9 cellular contexts compared by ENCODE assay signal in genomic region chr17:76014100-76014924, GRCh38. TPM values are rescaled to one million over a fixed set of nuclear protein-coding genes. Genes with fewer than 3 reads are reported as not detected.
A peak's percentile ranks its signal among the peaks of the same experiment; 100 is the strongest.
DNase-seq lines count a peak whose midpoint lies in the region; ATAC-seq, FAIRE-seq and TF ChIP-seq lines count a peak whose summit lies in the region.
"Had no signal": no experiment of that assay in that cellular context is flagged by ENCODE, and none has a peak within 500 bp of the region (broad histone marks: within the 10 kb centered on the region; RNA-seq: fewer than 3 reads in every experiment).

No MANE protein-coding gene starts in this region.

- DNase-seq in DND-41 (peak; percentile 82), HTR-8/SVneo (ENCODE audit: insufficient read length, low spot score) (peak; percentile 91), NOMO-1 treated with dmso at 0.1 percent for 144 hours (lab: John Stamatoyannopoulos, UW; ENCODE audit: unreplicated experiment) (peak; percentile 45), epithelial cell of proximal tubule (ENCODE audit: low read depth) (no peak), amniotic stem cell (lab: John Stamatoyannopoulos, UW) (no peak)
- DNase-seq in activated CD8-positive, alpha-beta memory T cell treated with anti-CD3 and anti-CD28 coated beads, Interleukin-2, amount 50 U/mL, for 1 hour (ENCODE audit: extremely low read depth) = peak; percentile 56
- peak; percentile 62 to 85 (median 77) for DNase-seq in naive thymus-derived CD4-positive, alpha-beta T cell
- peak; percentile 55 to 60 for DNase-seq in stimulated activated CD8-positive, alpha-beta memory T cell treated with anti-CD3 and anti-CD28 coated beads, Interleukin-7, amount 100 ng/mL, for 48 hours (ENCODE audit: extremely low read depth in 1 of 2, low read depth in 1 of 2)

- H3K4me2 ChIP-seq in DND-41 (ENCODE audit: insufficient read depth, low read length) = 0 out of 2 replicates have a peak overlapping the region, but pooled peaks have one; percentile 16

- no peak overlapping the region for H3K4me3 ChIP-seq in DND-41 (ENCODE audit: low read depth in 1 of 2, low read length in 2 of 2)
- no peak overlapping the region for H3K4me3 ChIP-seq in epithelial cell of proximal tubule (ENCODE audit: low read depth, low read length)
- no peak overlapping the region for H3K4me3 ChIP-seq in naive thymus-derived CD4-positive, alpha-beta T cell (ENCODE audit: low read length)

- no peaks in the 10 kb centered on the region for H3K9me3 ChIP-seq in DND-41 (ENCODE audit: insufficient read depth, low read length, severe bottlenecking)
- no peaks in the 10 kb centered on the region for H3K9me3 ChIP-seq in naive thymus-derived CD4-positive, alpha-beta T cell (ENCODE audit: control insufficient read depth in 2 of 3, low read length in 3 of 3)

- FAIRE-seq in HTR-8/SVneo (lab: Jason Lieb, UNC) = peak; percentile 91

- peak overlapping the region in 5 of 9 donors; percentile 33 to 62 (median 40) for H3K27ac Mint-ChIP-seq in naive thymus-derived CD4-positive, alpha-beta T cell
- H3K27ac Mint-ChIP-seq: dendritic cell treated with granulocyte-macrophage colony-stimulating factor and Interleukin-4, amounts not matched to agents 40 ng/mL and 50 ng/mL, for 4 days had no signal

- no peaks in the 10 kb centered on the region for H3K27me3 ChIP-seq in DND-41 (ENCODE audit: insufficient read depth, low read length, poor library complexity)
- H3K27me3 ChIP-seq in naive thymus-derived CD4-positive, alpha-beta T cell (ENCODE audit: control insufficient read depth in 2 of 2, insufficient read depth in 2 of 2, low read length in 2 of 2) = no peaks in the 10 kb centered on the region

- ATAC-seq in DND-41 (ENCODE audit: insufficient read depth, low read depth) = peak; percentile 99
- ATAC-seq in naive thymus-derived CD4-positive, alpha-beta T cell = peak; percentile 96

- H3K4me1 ChIP-seq in DND-41 (ENCODE audit: insufficient read depth, low read length) = peaks cover 8% of the 10 kb centered on the region
- H3K4me1 ChIP-seq in naive thymus-derived CD4-positive, alpha-beta T cell (ENCODE audit: control insufficient read depth in 2 of 2, insufficient read depth in 2 of 2, low read length in 2 of 2) = peaks cover 3 to 5% of the 10 kb centered on the region in 2 donors

- no peaks in the 10 kb centered on the region for H3K27me3 Mint-ChIP-seq in naive thymus-derived CD4-positive, alpha-beta T cell

- H3K4me3 Mint-ChIP-seq in naive thymus-derived CD4-positive, alpha-beta T cell = peak overlapping the region in 3 of 10 donors; percentile 40 to 68 (median 49)
- H3K4me3 Mint-ChIP-seq: dendritic cell treated with granulocyte-macrophage colony-stimulating factor and Interleukin-4, amounts not matched to agents 40 ng/mL and 50 ng/mL, for 4 days had no signal

- peak; percentile 96 for TF ChIP-seq CTCF in DND-41 (IDR thresholded peaks at IDR 0.05; ENCODE audit: borderline replicate concordance, extremely low read depth, low read length, poor library complexity, severe bottlenecking)
- TF ChIP-seq CTCF in epithelial cell of proximal tubule (conservative IDR thresholded peaks at IDR 0.05; ENCODE audit: low read depth, low read length) = peak; percentile 85

- no peaks in the 10 kb centered on the region for H3K36me3 Mint-ChIP-seq in naive thymus-derived CD4-positive, alpha-beta T cell

- peaks cover 0 to 11% (median 8%) of the 10 kb centered on the region in 7 donors for H3K4me1 Mint-ChIP-seq in naive thymus-derived CD4-positive, alpha-beta T cell

- CTCF ChIA-PET in naive thymus-derived CD4-positive, alpha-beta T cell (lab: Charles Lee) = interaction anchor here (0.6 to 2.4 kb wide), 47 partner anchors 9 to 384 kb away, joined by 3 to 19 read pairs (median 4); partner anchors contain the start of genes CDK3, EXOC7 and WBP2

- intact Hi-C loops in naive thymus-derived CD4-positive, alpha-beta T cell (cut with micrococcal nuclease) = loop anchor here (1.0 kb wide), 7 partner anchors 15 to 265 kb away; partner anchors contain the start of genes EXOC7 (in 1 of the 2) and SRP68 (in 1 of the 2)

- H2AFZ ChIP-seq in DND-41 (ENCODE audit: low read depth, low read length) = peak overlapping the region; percentile 62

- H4K20me1 ChIP-seq in DND-41 (ENCODE audit: insufficient read depth, low read length) = no peaks in the 10 kb centered on the region

- no peaks in the 10 kb centered on the region for H3K79me2 ChIP-seq in DND-41 (ENCODE audit: insufficient read depth, low read length)

- peak overlapping the region; percentile 59 for H3K27ac ChIP-seq in DND-41 (ENCODE audit: low read length)
- H3K27ac ChIP-seq in naive thymus-derived CD4-positive, alpha-beta T cell (ENCODE audit: low read depth, low read length) = no peak overlapping the region

- POLR2A ChIA-PET in naive thymus-derived CD4-positive, alpha-beta T cell (lab: Charles Lee) = interaction anchor here (0.6 to 2.2 kb wide), 11 partner anchors 15 to 1436 kb away, joined by 3 to 11 read pairs (median 3); partner anchors contain the start of genes EXOC7 and SRP68

- no peaks in the 10 kb centered on the region for H3K36me3 ChIP-seq in DND-41 (ENCODE audit: insufficient read depth, low read length)
- no peaks in the 10 kb centered on the region for H3K36me3 ChIP-seq in naive thymus-derived CD4-positive, alpha-beta T cell (ENCODE audit: control insufficient read depth in 2 of 3, insufficient read depth in 3 of 3, low read length in 3 of 3)

- peaks cover 0 to 1% (median 0%) of the 10 kb centered on the region in 11 donors for H3K9me3 Mint-ChIP-seq in naive thymus-derived CD4-positive, alpha-beta T cell
- H3K9me3 Mint-ChIP-seq: dendritic cell treated with granulocyte-macrophage colony-stimulating factor and Interleukin-4, amounts not matched to agents 40 ng/mL and 50 ng/mL, for 4 days had no signal

- H3K9ac ChIP-seq in DND-41 (ENCODE audit: low read depth, low read length) = peak overlapping the region; percentile 27; the same call in 1 of the 2 replicates

RNA-seq across cellular contexts. Expression of gene EVPL, which starts 12.8 kb away (rescaled TPM):
- total RNA-seq in epithelial cell of proximal tubule = 22.2 and 24.8 TPM in 2 replicates
- total RNA-seq in naive thymus-derived CD4-positive, alpha-beta T cell = 1 to 10 TPM in 2 of 5 experiments, under 1 TPM in 3; 0.07 to 2.7 (median 0.39) TPM
- polyA plus RNA-seq in naive thymus-derived CD4-positive, alpha-beta T cell = under 1 TPM in 1 of 2 donors, not detected in 1; 0.08 TPM

RNA-seq across cellular contexts. Expression of gene CDK3, which starts 13.7 kb away (rescaled TPM):
- 0.17 and 1.7 TPM in 2 replicates for total RNA-seq in epithelial cell of proximal tubule
- total RNA-seq in naive thymus-derived CD4-positive, alpha-beta T cell = 1 to 10 TPM; 6.9 to 9.9 (median 9.1) TPM
- under 1 TPM; 0.28 to 0.55 TPM for polyA plus RNA-seq in naive thymus-derived CD4-positive, alpha-beta T cell

RNA-seq across cellular contexts. Expression of gene TEN1, which starts 35.3 kb away (rescaled TPM):
- total RNA-seq in epithelial cell of proximal tubule = 25.3 and 41.6 TPM in 2 replicates
- total RNA-seq in naive thymus-derived CD4-positive, alpha-beta T cell = 10 to 100 TPM; 13.1 to 20.1 (median 13.8) TPM
- polyA plus RNA-seq in naive thymus-derived CD4-positive, alpha-beta T cell = 10 to 100 TPM; 12.8 to 16.0 TPM

RNA-seq across cellular contexts. Expression of gene ACOX1, which starts 35.3 kb away (rescaled TPM):
- total RNA-seq in epithelial cell of proximal tubule = 22.2 and 35.1 TPM in 2 replicates
- 10 to 100 TPM; 22.8 to 35.0 (median 33.5) TPM for total RNA-seq in naive thymus-derived CD4-positive, alpha-beta T cell
- 10 to 100 TPM; 12.5 to 25.5 TPM for polyA plus RNA-seq in naive thymus-derived CD4-positive, alpha-beta T cell

RNA-seq across cellular contexts. Expression of gene SRP68, which starts 58.0 kb away (rescaled TPM):
- total RNA-seq in epithelial cell of proximal tubule = 15.3 and 32.6 TPM in 2 replicates
- total RNA-seq in naive thymus-derived CD4-positive, alpha-beta T cell = 100 to 1,000 TPM in 1 of 5 experiments, 10 to 100 TPM in 4; 70.8 to 105 (median 91.9) TPM
- 10 to 100 TPM; 69.6 to 94.0 TPM for polyA plus RNA-seq in naive thymus-derived CD4-positive, alpha-beta T cell

Comparison
In these comparisons a context has a peak if more than half of its experiments do, and no peak if none do; other contexts are left out.
1. DNase-seq: peak in DND-41 (single experiment), HTR-8/SVneo (single experiment), NOMO-1 treated with dmso at 0.1 percent for 144 hours (single experiment), activated CD8-positive, alpha-beta memory T cell treated with anti-CD3 and anti-CD28 coated beads, Interleukin-2, amount 50 U/mL, for 1 hour (single experiment), naive thymus-derived CD4-positive, alpha-beta T cell (9 of 9) and stimulated activated CD8-positive, alpha-beta memory T cell treated with anti-CD3 and anti-CD28 coated beads, Interleukin-7, amount 100 ng/mL, for 48 hours (2 of 2); none in epithelial cell of proximal tubule (single experiment) and amniotic stem cell (single experiment).